ENCODE assay signal across 1 cellular context in the genomic region with DNA sequence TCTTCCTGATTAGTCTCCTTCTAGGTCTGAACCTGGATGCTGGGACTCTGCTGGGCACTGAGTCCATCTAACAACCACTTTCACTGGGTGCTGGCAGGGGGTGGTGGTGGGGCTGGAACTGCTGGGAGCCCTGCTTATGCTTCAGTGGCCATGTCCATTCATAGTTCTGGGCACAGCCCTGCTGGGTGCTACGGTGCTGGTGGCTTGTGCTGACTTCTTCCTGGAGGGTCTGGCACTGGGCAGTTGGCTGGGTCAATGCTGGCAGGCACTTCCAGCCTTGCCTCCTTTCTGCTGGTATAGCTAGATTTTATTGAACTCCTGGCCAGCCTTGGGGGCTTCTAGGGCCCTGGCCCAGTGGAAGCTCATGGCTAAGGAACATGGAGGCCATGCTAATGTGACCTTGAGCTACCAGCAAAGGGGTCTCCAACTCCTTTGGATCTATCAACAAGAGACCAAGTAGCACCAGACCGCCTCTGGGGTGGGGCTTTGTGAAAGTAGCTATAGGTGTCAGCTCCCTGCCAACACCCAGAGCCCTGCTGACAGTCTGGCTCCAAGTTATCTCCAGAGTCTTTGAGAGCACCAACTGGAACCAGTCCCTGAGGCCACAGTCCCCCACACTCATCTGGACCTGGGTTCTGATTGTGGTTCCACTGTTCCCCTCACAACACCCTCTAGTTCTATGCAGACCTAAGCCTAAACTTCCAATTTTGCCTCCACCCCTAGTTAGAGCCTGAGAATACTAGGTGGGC.
TF ChIP-seq lines count a peak whose summit lies in the region.

No MANE protein-coding gene starts in this region.

TF ChIP-seq in IMR-90, 13 proteins besides CTCF, POLR2A, EP300 and RAD21:
- TF ChIP-seq RCOR1 (IDR thresholded peaks at IDR 0.05; ENCODE audit: insufficient replicate concordance, low read length) (no peak), MAZ (IDR thresholded peaks at IDR 0.05; ENCODE audit: borderline replicate concordance, low read depth, low read length) (no peak), MAFK (IDR thresholded peaks at IDR 0.05; ENCODE audit: low read depth, low read length) (no peak)
